8 cellular contexts compared by ENCODE assay signal in genomic region chr1:43858324-43858723, GRCh38.
DNase-seq lines count a peak whose midpoint lies in the region; ATAC-seq and TF ChIP-seq lines count a peak whose summit lies in the region.

No MANE protein-coding gene starts in this region.

- DNase-seq in EL, result peak; percentile 96
- DNase-seq in NCI-H226, result peak; percentile 97
- DNase-seq in epithelial cell of prostate (ENCODE audit: low read depth, low spot score), result peak; percentile 89
- DNase-seq in omental fat pad (ENCODE audit: low spot score), result no peak
- DNase-seq in RKO (ENCODE audit: low spot score), result no peak
- DNase-seq in GM19240 (ENCODE audit: insufficient read length, low spot score), result no peak
- no peak for DNase-seq in NCI-H1105 treated with DMSO at 0.1 percent for 48 hours (lab: John Stamatoyannopoulos, UW)
- no peak for DNase-seq in NCI-H1092 (lab: John Stamatoyannopoulos, UW)

- no peak for TF ChIP-seq CTCF in omental fat pad (IDR thresholded peaks at IDR 0.05)

- peak; percentile 83 for ATAC-seq in omental fat pad (ENCODE audit: low FRiP score)

- peak overlapping the region; percentile 38 for H3K27ac ChIP-seq in epithelial cell of prostate

Comparison
In these comparisons a context has a peak if more than half of its experiments do, and no peak if none do; other contexts are left out.
1. DNase-seq: peak in EL (single experiment), NCI-H226 (single experiment) and epithelial cell of prostate (single experiment); none in omental fat pad (single experiment), RKO (single experiment), GM19240 (single experiment), NCI-H1105 treated with DMSO at 0.1 percent for 48 hours (single experiment) and NCI-H1092 (single experiment).